ENCODE assay signal across 21 cellular contexts in genomic region chr12:91210144-91210543, GRCh38. TPM values are rescaled to one million over a fixed set of nuclear protein-coding genes. Genes with fewer than 3 reads are reported as not detected.
"Had no signal": no experiment of that assay in that cellular context is flagged by ENCODE, and none has a peak within 500 bp of the region (broad histone marks: within the 10 kb centered on the region; RNA-seq: fewer than 3 reads in every experiment).

No MANE protein-coding gene starts in this region.

- H3K4me3 Mint-ChIP-seq: naive thymus-derived CD8-positive, alpha-beta T cell; neural crest cell had no signal

- H3K4me3 ChIP-seq: coronary artery, esophagus muscularis mucosa, gastroesophageal sphincter, lung, mucosa of descending colon, ovary, right atrium auricular region, sigmoid colon, skin epidermis had no signal

- ATAC-seq: gastroesophageal sphincter; left cardiac atrium; mucosa of descending colon; naive thymus-derived CD8-positive, alpha-beta T cell had no signal

- H3K27ac ChIP-seq: coronary artery, epithelial cell of prostate, esophagus muscularis mucosa, gastroesophageal sphincter, ovary, right atrium auricular region, sigmoid colon had no signal

- H3K9me3 ChIP-seq: esophagus muscularis mucosa, gastroesophageal sphincter, mucosa of descending colon, ovary, sigmoid colon had no signal

- H3K36me3 Mint-ChIP-seq: naive thymus-derived CD8-positive, alpha-beta T cell had no signal

- H3K27ac Mint-ChIP-seq: naive thymus-derived CD8-positive, alpha-beta T cell had no signal

- H3K4me1 Mint-ChIP-seq: naive thymus-derived CD8-positive, alpha-beta T cell had no signal

- DNase-seq: effector CD4-positive, alpha-beta T cell; glutamatergic neuron; kidney; left cardiac atrium; left ventricle myocardium superior; mucosa of descending colon; naive thymus-derived CD8-positive, alpha-beta T cell; nucleus accumbens; ovary; sigmoid colon; stimulated activated naive CD4-positive, alpha-beta T cell treated with Interleukin-2 at 50 U/mL for 16 hours; trophoblast cell had no signal

- H3K27me3 ChIP-seq: esophagus muscularis mucosa, gastroesophageal sphincter, ovary, right atrium auricular region, sigmoid colon had no signal

- H3K36me3 ChIP-seq: esophagus muscularis mucosa, gastroesophageal sphincter, ovary, right atrium auricular region, sigmoid colon had no signal

- H3K4me1 ChIP-seq: esophagus muscularis mucosa, gastroesophageal sphincter, right atrium auricular region, sigmoid colon had no signal

RNA-seq across cellular contexts. Expression of gene DCN, which starts 27.5 kb away (rescaled TPM):
- total RNA-seq: dermis microvascular lymphatic vessel endothelial cell; naive thymus-derived CD8-positive, alpha-beta T cell had no signal
- polyA plus RNA-seq: naive thymus-derived CD8-positive, alpha-beta T cell had no signal
